ENCODE assay signal across 8 cellular contexts in the genomic region with DNA sequence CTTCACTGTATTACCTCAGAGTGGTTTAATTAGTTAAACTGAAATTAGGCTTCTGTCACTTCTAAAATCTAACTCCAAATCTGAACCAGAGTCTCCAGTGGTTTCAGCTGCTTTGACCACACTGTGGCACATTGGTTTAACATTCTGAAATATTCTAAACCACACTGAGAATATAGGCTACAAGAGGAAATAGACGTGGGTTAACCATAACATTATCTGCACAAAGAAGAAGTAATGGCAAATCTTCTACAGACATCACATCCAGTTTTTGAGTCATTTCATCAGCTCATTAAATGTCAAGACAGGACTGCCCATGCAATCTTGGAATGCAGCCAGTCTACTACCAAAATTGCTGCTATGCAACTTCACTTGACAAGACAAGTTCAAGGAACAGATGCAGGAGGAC.
A peak's percentile ranks its signal among the peaks of the same experiment; 100 is the strongest.
DNase-seq lines count a peak whose midpoint lies in the region; ATAC-seq and TF ChIP-seq lines count a peak whose summit lies in the region.

No MANE protein-coding gene starts in this region.

- H3K27ac ChIP-seq in uterus, result no peak overlapping the region

- no peaks in the 10 kb centered on the region for H3K36me3 ChIP-seq in uterus

- no peaks in the 10 kb centered on the region for H3K4me1 ChIP-seq in uterus

- no peak overlapping the region for H3K4me3 ChIP-seq in uterus

- H3K9me3 ChIP-seq in uterus, result no peaks in the 10 kb centered on the region

- intact Hi-C loops in uterus (cut with DNase I; ENCODE audit: low total_unique reads), result no loop called here

- TF ChIP-seq POLR2A in uterus (IDR thresholded peaks at IDR 0.05), result no peak

- no peak for DNase-seq in activated CD4-positive, CD25-positive, alpha-beta regulatory T cell (lab: John Stamatoyannopoulos, UW)
- DNase-seq in OCI-M1 (lab: John Stamatoyannopoulos, UW), result peak; percentile 81
- DNase-seq in glomerular visceral epithelial cell (ENCODE audit: extremely low spot score), result peak; percentile 69
- DNase-seq in NCI-H748 (lab: John Stamatoyannopoulos, UW; ENCODE audit: unreplicated experiment), result no peak
- no peak for DNase-seq in uterus
- no peak for DNase-seq in HuH-7.5 (ENCODE audit: low spot score)

- TF ChIP-seq CTCF in uterus (IDR thresholded peaks at IDR 0.05), result no peak

- H3K27me3 ChIP-seq in uterus, result no peaks in the 10 kb centered on the region

- ATAC-seq in activated CD4-positive, CD25-positive, alpha-beta regulatory T cell treated with anti-CD3 and anti-CD28 coated beads, Interleukin-2, amount 50 U/mL, for 24 hours, result peak; percentile 53 to 74
- ATAC-seq in HG02642 (IDR thresholded peaks at IDR 0.05; ENCODE audit: poor library complexity, unreplicated experiment), result peak; percentile 82

Comparison
In these comparisons a context has a peak if more than half of its experiments do, and no peak if none do; other contexts are left out.
1. DNase-seq: peak in OCI-M1 (single experiment) and glomerular visceral epithelial cell (single experiment); none in activated CD4-positive, CD25-positive, alpha-beta regulatory T cell (0 of 4), NCI-H748 (single experiment), uterus (0 of 2) and HuH-7.5 (single experiment).